8 cellular contexts compared by ENCODE assay signal in genomic region chr2:178914259-178914849, GRCh38.
A peak's percentile ranks its signal among the peaks of the same experiment; 100 is the strongest.
DNase-seq lines count a peak whose midpoint lies in the region; ATAC-seq, FAIRE-seq and TF ChIP-seq lines count a peak whose summit lies in the region.

No MANE protein-coding gene starts in this region.

- TF ChIP-seq POLR2A in GM12891 (IDR thresholded peaks at IDR 0.05; ENCODE audit: low read depth, low read length) (no peak), sigmoid colon (IDR thresholded peaks at IDR 0.05) (no peak)

- no peak overlapping the region for H3K4me3 Mint-ChIP-seq in T-helper 17 cell

- no peaks in the 10 kb centered on the region for H3K4me1 ChIP-seq in right cardiac atrium (ENCODE audit: control insufficient read depth, insufficient read depth, low read length)
- no peaks in the 10 kb centered on the region for H3K4me1 ChIP-seq in sigmoid colon

- H3K36me3 ChIP-seq in sigmoid colon: no peaks in the 10 kb centered on the region

- peak; percentile 60 to 75 (median 66) for TF ChIP-seq CTCF in sigmoid colon (IDR thresholded peaks at IDR 0.05)

- intact Hi-C loops in right cardiac atrium (cut with DNase I) (loop anchor here in 1 of 4 donors (5.0 kb wide), 1 partner anchor 112 kb away; no protein-coding TSS in a partner anchor), sigmoid colon (cut with DNase I) (loop anchor here (1.0 kb wide), 1 partner anchor 118 kb away; no protein-coding TSS in a partner anchor)

- peaks cover 7% of the 10 kb centered on the region for H3K27me3 Mint-ChIP-seq in T-helper 17 cell

- peak; percentile 88 for FAIRE-seq in GM12891 (lab: Jason Lieb, UNC)

- WGBS in right cardiac atrium: 24% methylated on average over 4 of the region's 4 CpGs
- WGBS in sigmoid colon, 2 donors: 37 to 39% methylated on average over 4 of the region's 4 CpGs

- no peak overlapping the region for H3K27ac Mint-ChIP-seq in T-helper 17 cell

- no peak for TF ChIP-seq EP300 in sigmoid colon (IDR thresholded peaks at IDR 0.05)

- DNase-seq in GM12891 (ENCODE audit: insufficient read length, low spot score): no peak
- DNase-seq in NCI-H1105 (lab: John Stamatoyannopoulos, UW): peak; percentile 63
- peak; percentile 34 to 48 (median 35) for DNase-seq in T-helper 17 cell
- peak in 49 of 56 donors; percentile 4 to 87 (median 42) for DNase-seq in amygdala (lab: John Stamatoyannopoulos, UW)
- DNase-seq in right cardiac atrium: peak; percentile 84 to 93 (median 91)
- DNase-seq in sigmoid colon: peak; percentile 86
- no peak for DNase-seq in NCI-H187 treated with DMSO at 0.1 percent for 48 hours (lab: John Stamatoyannopoulos, UW)

- H3K27ac ChIP-seq in right cardiac atrium (ENCODE audit: low read length): no peak overlapping the region
- H3K27ac ChIP-seq in sigmoid colon: no peak overlapping the region

- H3K27me3 ChIP-seq in right cardiac atrium (ENCODE audit: control insufficient read depth, insufficient read depth) (no peaks in the 10 kb centered on the region), sigmoid colon (no peaks in the 10 kb centered on the region)

- H3K4me3 ChIP-seq in right cardiac atrium (ENCODE audit: low read length) (no peak overlapping the region), sigmoid colon (no peak overlapping the region)

- H3K36me3 Mint-ChIP-seq in T-helper 17 cell (ENCODE audit: low read depth): no peaks in the 10 kb centered on the region

- H3K4me1 Mint-ChIP-seq in T-helper 17 cell: peaks cover 5% of the 10 kb centered on the region

- ATAC-seq in HG02642 (IDR thresholded peaks at IDR 0.05; ENCODE audit: poor library complexity, unreplicated experiment): peak; percentile 90
- ATAC-seq in T-helper 17 cell: peak; percentile 87
- peak; percentile 89 to 92 for ATAC-seq in right cardiac atrium

- H3K9me3 ChIP-seq in T-helper 17 cell (ENCODE audit: control insufficient read depth, low read length, poor library complexity, severe bottlenecking): no peaks in the 10 kb centered on the region
- no peaks in the 10 kb centered on the region for H3K9me3 ChIP-seq in right cardiac atrium (ENCODE audit: control insufficient read depth, low read length)
- H3K9me3 ChIP-seq in sigmoid colon: no peaks in the 10 kb centered on the region

TF ChIP-seq in GM12891, 5 proteins besides CTCF, POLR2A, EP300 and RAD21:
- TF ChIP-seq PAX5 (IDR thresholded peaks at IDR 0.05; ENCODE audit: insufficient read depth, low read length, severe bottlenecking) (no peak), POU2F2 (IDR thresholded peaks at IDR 0.05; ENCODE audit: low read depth, low read length) (no peak), SPI1 (IDR thresholded peaks at IDR 0.05; ENCODE audit: low read depth, low read length) (peak; percentile 60), TAF1 (IDR thresholded peaks at IDR 0.05; ENCODE audit: low read depth, low read length) (no peak), POLR2AphosphoS5 (IDR thresholded peaks at IDR 0.05; ENCODE audit: low read depth, low read length) (no peak)

Comparison
In these comparisons a context has a peak if more than half of its experiments do, and no peak if none do; other contexts are left out.
1. DNase-seq: peak in NCI-H1105 (single experiment), T-helper 17 cell (3 of 3), amygdala (49 of 56), right cardiac atrium (3 of 3) and sigmoid colon (single experiment); none in GM12891 (single experiment) and NCI-H187 treated with DMSO at 0.1 percent for 48 hours (single experiment).
2. Peak in every context shown above with its lines, with median percentiles within 50 percentile points of each other: ATAC-seq.